8 cellular contexts compared by ENCODE assay signal in genomic region chr12:50925342-50925651, GRCh38. TPM values are rescaled to one million over a fixed set of nuclear protein-coding genes. Genes with fewer than 3 reads are reported as not detected.
DNase-seq lines count a peak whose midpoint lies in the region; ATAC-seq and TF ChIP-seq lines count a peak whose summit lies in the region.

No MANE protein-coding gene starts in this region.

- peaks cover 3 to 7% (median 5%) of the 10 kb centered on the region in 3 donors for H3K36me3 Mint-ChIP-seq in immature natural killer cell

- H3K4me1 ChIP-seq in adrenal gland (replicated peaks in 1 of 2), result peaks cover 37 to 56% of the 10 kb centered on the region in 2 donors

- peak overlapping the region; percentile 90 to 98 (median 97) for H3K27ac Mint-ChIP-seq in immature natural killer cell

- TF ChIP-seq CTCF in adrenal gland (IDR thresholded peaks at IDR 0.05), result no peak

- H3K9me3 Mint-ChIP-seq in immature natural killer cell, result no peaks in the 10 kb centered on the region

- H3K4me3 Mint-ChIP-seq in immature natural killer cell, result peak overlapping the region; percentile 91 to 99 (median 98)

- no peaks in the 10 kb centered on the region for H3K27me3 ChIP-seq in adrenal gland

- peaks cover 0 to 8% of the 10 kb centered on the region in 2 donors for H3K36me3 ChIP-seq in adrenal gland (replicated peaks in 1 of 2)

- H3K27me3 Mint-ChIP-seq in immature natural killer cell (ENCODE audit: low read depth in 3 of 3), result peaks cover 9 to 20% (median 12%) of the 10 kb centered on the region in 3 donors

- H3K27ac ChIP-seq in adrenal gland, result peak overlapping the region; percentile 83 to 94 (median 88)

- H3K9me3 ChIP-seq in adrenal gland (replicated peaks in 1 of 3), result no peaks in the 10 kb centered on the region

- WGBS in adrenal gland, 4 donors, result 0 to 4% (median 3%) methylated on average over 5 to 7 of the region's 7 CpGs

- ATAC-seq in Right ventricle myocardium superior (ENCODE audit: poor library complexity) (peak; percentile 42), HG02763 (IDR thresholded peaks at IDR 0.05; ENCODE audit: unreplicated experiment) (no peak)
- peak; percentile 29 for ATAC-seq in stimulated activated naive CD8-positive, alpha-beta T cell treated with anti-CD3 and anti-CD28 coated beads, Interleukin-15, Interleukin-2, amounts not matched to agents 100 U/mL and 50 U/mL, for 24 hours

- intact Hi-C loops in Right ventricle myocardium superior (cut with DNase I), result loop anchor here (5.0 kb wide), 1 partner anchor 93 kb away; no protein-coding TSS in a partner anchor
- intact Hi-C loops in cardiac septum (cut with DNase I), result loop anchor here (5.0 kb wide), 1 partner anchor 62 kb away; no protein-coding TSS in a partner anchor
- intact Hi-C loops in adrenal gland (cut with DNase I), result loop anchor here in 1 of 2 donors (5.0 kb wide), 1 partner anchor 57 kb away; no protein-coding TSS in a partner anchor

- no peak for TF ChIP-seq POLR2A in adrenal gland (IDR thresholded peaks at IDR 0.05)

- H3K4me1 Mint-ChIP-seq in immature natural killer cell, result peaks cover 68 to 80% of the 10 kb centered on the region in 2 donors

- no peak for DNase-seq in Right ventricle myocardium superior
- no peak for DNase-seq in cardiac septum (ENCODE audit: low spot score)
- peak in 1 of 7 donors; percentile 21 for DNase-seq in adrenal gland
- peak; percentile 19 to 30 (median 19) for DNase-seq in immature natural killer cell
- peak; percentile 25 for DNase-seq in stimulated activated naive CD8-positive, alpha-beta T cell treated with anti-CD3 and anti-CD28 coated beads, Interleukin-15, Interleukin-2, amounts not matched to agents 100 U/mL and 50 U/mL, for 24 hours
- no peak for DNase-seq in activated effector memory CD4-positive, alpha-beta T cell treated with anti-CD3 and anti-CD28 coated beads, Interleukin-2, amount 50 U/mL, for 16 hours
- no peak for DNase-seq in activated naive CD4-positive, alpha-beta T cell treated with Interleukin-2 at 50 U/mL for 16 hours

- H3K4me3 ChIP-seq in adrenal gland, result peak overlapping the region; percentile 20 to 91 (median 74)

RNA-seq across cellular contexts. Expression of gene HIGD1C, which starts 27.0 kb away (rescaled TPM):
- total RNA-seq in Right ventricle myocardium superior, result not detected
- total RNA-seq in cardiac septum, result not detected
- total RNA-seq in adrenal gland, result not detected
- polyA plus RNA-seq in adrenal gland, result not detected
- polyA plus RNA-seq in immature natural killer cell, result not detected

Comparison
In these comparisons a context has a peak if more than half of its experiments do, and no peak if none do; other contexts are left out.
1. DNase-seq: peak in immature natural killer cell (3 of 3) and stimulated activated naive CD8-positive, alpha-beta T cell treated with anti-CD3 and anti-CD28 coated beads, Interleukin-15, Interleukin-2, amounts not matched to agents 100 U/mL and 50 U/mL, for 24 hours (single experiment); none in Right ventricle myocardium superior (single experiment), cardiac septum (single experiment), activated effector memory CD4-positive, alpha-beta T cell treated with anti-CD3 and anti-CD28 coated beads, Interleukin-2, amount 50 U/mL, for 16 hours (single experiment) and activated naive CD4-positive, alpha-beta T cell treated with Interleukin-2 at 50 U/mL for 16 hours (single experiment).